Comparison of ENCODE assay signal across 9 cellular contexts in the genomic region with DNA sequence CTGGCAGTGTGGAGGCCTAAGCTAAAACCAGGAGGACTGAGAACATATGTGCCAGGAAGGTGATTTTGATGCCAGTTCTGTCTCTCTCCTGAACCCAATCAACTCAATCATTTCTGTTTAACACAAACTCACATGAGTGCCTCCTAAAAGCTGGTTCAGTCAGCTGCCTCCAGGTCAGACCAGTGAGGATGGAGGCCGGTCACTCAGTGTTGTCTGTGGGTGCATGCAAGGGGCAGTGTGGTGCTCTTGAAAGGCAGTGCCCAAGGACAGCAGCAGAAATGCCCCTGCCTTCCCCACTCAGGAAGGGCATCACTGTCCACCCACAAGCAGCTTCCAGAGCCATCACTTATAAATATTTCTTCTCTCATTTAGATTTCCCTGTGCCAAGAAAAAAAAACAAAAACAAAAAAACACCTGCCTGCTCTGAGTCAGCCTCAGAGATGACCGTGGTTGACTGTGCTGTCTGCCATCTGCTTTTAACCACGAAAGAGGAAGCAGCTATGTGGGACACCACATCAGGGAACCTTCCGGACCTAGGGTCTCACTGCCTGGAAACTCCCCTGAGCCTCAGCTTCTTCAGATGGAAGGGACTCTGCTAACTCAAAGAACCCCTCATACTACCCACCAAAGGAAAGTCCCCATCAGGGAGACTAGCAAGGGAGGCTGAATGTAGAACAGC. TPM values are rescaled to one million over a fixed set of nuclear protein-coding genes. Genes with fewer than 3 reads are reported as not detected.
DNase-seq lines count a peak whose midpoint lies in the region; ATAC-seq and TF ChIP-seq lines count a peak whose summit lies in the region.
"Had no signal": no experiment of that assay in that cellular context is flagged by ENCODE, and none has a peak within 500 bp of the region (broad histone marks: within the 10 kb centered on the region; RNA-seq: fewer than 3 reads in every experiment).

No MANE protein-coding gene starts in this region.

- H3K4me1 Mint-ChIP-seq in CD8-positive, alpha-beta T cell (ENCODE audit: low read depth), result peaks cover 87% of the 10 kb centered on the region
- H3K4me1 Mint-ChIP-seq in naive B cell, result peaks cover 69 to 94% (median 73%) of the 10 kb centered on the region in 3 donors

- DNase-seq in CD8-positive, alpha-beta T cell, result peak; percentile 42 to 87 (median 59)
- DNase-seq in T-helper 1 cell (peak; percentile 33 to 93 (median 58)), naive B cell (peak; percentile 90), NCI-H82 treated with DMSO at 0.1 percent for 48 hours (lab: John Stamatoyannopoulos, UW; ENCODE audit: unreplicated experiment) (no peak)

- no peaks in the 10 kb centered on the region for H3K27me3 Mint-ChIP-seq in CD8-positive, alpha-beta T cell (ENCODE audit: low read depth)
- no peaks in the 10 kb centered on the region for H3K27me3 Mint-ChIP-seq in naive B cell

- H3K27ac Mint-ChIP-seq in CD8-positive, alpha-beta T cell, result peak overlapping the region; percentile 97
- H3K27ac Mint-ChIP-seq in naive B cell, result peak overlapping the region; percentile 97 to 100 (median 99)

- POLR2A ChIA-PET in CD8-positive, alpha-beta T cell (lab: Charles Lee), result interaction anchor here (2.7 to 2.9 kb wide), 2 partner anchors 40 to 64 kb away, joined by 12 to 21 read pairs; a partner anchor contains a TSS

- peak; percentile 75 for ATAC-seq in CD8-positive, alpha-beta T cell
- ATAC-seq in GM19467 (IDR thresholded peaks at IDR 0.05; ENCODE audit: unreplicated experiment) (peak; percentile 53), HG03565 (IDR thresholded peaks at IDR 0.05; ENCODE audit: unreplicated experiment) (peak; percentile 52), naive B cell (ENCODE audit: low read depth in 2 of 2) (peak; percentile 68 to 78)

- H3K9me3 Mint-ChIP-seq in CD8-positive, alpha-beta T cell, result no peaks in the 10 kb centered on the region
- H3K9me3 Mint-ChIP-seq in naive B cell, result no peaks in the 10 kb centered on the region
- H3K9me3 Mint-ChIP-seq: nephron had no signal

- no peaks in the 10 kb centered on the region for H3K9me3 ChIP-seq in CD8-positive, alpha-beta T cell (ENCODE audit: low read length)

- no peaks in the 10 kb centered on the region for H3K36me3 ChIP-seq in CD8-positive, alpha-beta T cell (ENCODE audit: insufficient read depth, low read length)

- CTCF ChIA-PET in CD8-positive, alpha-beta T cell (lab: Charles Lee), result interaction anchor here (1.0 to 2.7 kb wide), 10 partner anchors 11 to 253 kb away, joined by 3 to 8 read pairs (median 5); no protein-coding TSS in a partner anchor

- H3K36me3 Mint-ChIP-seq in CD8-positive, alpha-beta T cell, result peaks cover 3% of the 10 kb centered on the region
- no peaks in the 10 kb centered on the region for H3K36me3 Mint-ChIP-seq in naive B cell

- H3K27ac ChIP-seq in CD8-positive, alpha-beta T cell (ENCODE audit: low read depth, low read length), result no peak overlapping the region
- H3K27ac ChIP-seq in angular gyrus (ENCODE audit: low read depth, low read length) (peak overlapping the region; percentile 77), temporal lobe (ENCODE audit: low read depth, low read length) (peak overlapping the region; percentile 30)

- no peaks in the 10 kb centered on the region for H3K27me3 ChIP-seq in CD8-positive, alpha-beta T cell (ENCODE audit: insufficient read depth, low read length)

- peaks cover 66% of the 10 kb centered on the region for H3K4me1 ChIP-seq in CD8-positive, alpha-beta T cell (ENCODE audit: insufficient read depth, low read length)

- intact Hi-C loops in CD8-positive, alpha-beta T cell (cut with DNase I, micrococcal nuclease), result loop anchor here in 1 of 2 experiments (1.0 to 5.0 kb wide), 2 partner anchors 38 to 56 kb away; no protein-coding TSS in a partner anchor

- no peak overlapping the region for H3K4me3 ChIP-seq in CD8-positive, alpha-beta T cell (ENCODE audit: low read depth, low read length)

- H3K4me3 Mint-ChIP-seq in CD8-positive, alpha-beta T cell, result peak overlapping the region; percentile 74
- peak overlapping the region; percentile 67 to 92 (median 84) for H3K4me3 Mint-ChIP-seq in naive B cell
- H3K4me3 Mint-ChIP-seq: nephron had no signal

- no peak for TF ChIP-seq CTCF in CD8-positive, alpha-beta T cell (IDR thresholded peaks at IDR 0.05)

RNA-seq across cellular contexts. Expression of a gene that starts 39.1 kb away (rescaled TPM):
- 10 to 100 TPM; 38.7 to 38.9 TPM for total RNA-seq in CD8-positive, alpha-beta T cell
- 10 to 100 TPM; 27.5 to 78.6 (median 34.2) TPM for polyA plus RNA-seq in naive B cell (ENCODE audit: low read depth in 6 of 6)
- 78.9 TPM for total RNA-seq in temporal lobe
